ENCODE assay signal across 9 cellular contexts in the genomic region with DNA sequence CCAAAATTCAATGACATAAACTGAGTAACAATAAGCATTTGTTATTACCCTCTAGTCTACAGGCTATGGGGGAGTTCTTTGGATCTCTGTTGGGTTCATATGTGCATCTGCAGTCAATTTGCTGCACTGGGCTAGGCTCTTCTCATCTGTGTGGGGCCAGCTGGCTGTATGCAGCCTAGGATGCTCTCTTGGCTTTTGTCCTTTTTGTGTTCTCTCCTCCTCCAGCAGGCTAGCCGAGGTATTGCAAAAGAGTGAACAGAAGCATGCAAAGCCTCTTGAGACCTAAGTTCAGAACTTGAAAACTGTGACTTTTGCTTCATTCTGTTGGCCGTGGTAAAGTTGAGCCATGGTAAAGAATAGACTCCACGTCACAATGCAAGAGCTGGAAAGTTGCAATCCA.
A peak's percentile ranks its signal among the peaks of the same experiment; 100 is the strongest.
DNase-seq lines count a peak whose midpoint lies in the region; ATAC-seq and TF ChIP-seq lines count a peak whose summit lies in the region.
"Had no signal": no experiment of that assay in that cellular context is flagged by ENCODE, and none has a peak within 500 bp of the region (broad histone marks: within the 10 kb centered on the region; RNA-seq: fewer than 3 reads in every experiment).

No MANE protein-coding gene starts in this region.

- 62% methylated on average over 3 of the region's 3 CpGs for WGBS in liver

- TF ChIP-seq RAD21 in liver (IDR thresholded peaks at IDR 0.05): peak; percentile 59 to 83

- H3K9ac ChIP-seq in liver (ENCODE audit: low read depth in 1 of 2, low read length in 2 of 2): no peak overlapping the region

- no peak overlapping the region for H3K27ac Mint-ChIP-seq in activated naive CD4-positive, alpha-beta T cell treated with anti-CD3 and anti-CD28 coated beads, Interleukin-2, amount 10 ng/mL, durations not matched to agents 7 days and 5 days
- H3K27ac Mint-ChIP-seq in activated naive CD8-positive, alpha-beta T cell treated with anti-CD3 and anti-CD28 coated beads, Interleukin-2, amount 50 U/mL, for 24 hours: no peak overlapping the region
- no peak overlapping the region for H3K27ac Mint-ChIP-seq in natural killer cell

- peak; percentile 37; the same call in 1 of the 2 replicates for TF ChIP-seq CTCF in LNCAP (IDR thresholded peaks at IDR 0.05)
- peak; percentile 43 for TF ChIP-seq CTCF in liver (IDR thresholded peaks at IDR 0.05; ENCODE audit: low read depth, low read length, missing input control)
- no peak for TF ChIP-seq CTCF in natural killer cell (IDR thresholded peaks at IDR 0.05)

- CTCF ChIA-PET in activated naive CD4-positive, alpha-beta T cell treated with anti-CD3 and anti-CD28 coated beads, Interleukin-2, amount 10 ng/mL, durations not matched to agents 7 days and 5 days (lab: Charles Lee): interaction anchor here (0.9 kb wide), 1 partner anchor 322 kb away, joined by 4 read pairs; no protein-coding TSS in a partner anchor

- ATAC-seq in activated naive CD8-positive, alpha-beta T cell treated with anti-CD3 and anti-CD28 coated beads, Interleukin-2, amount 50 U/mL, for 24 hours: no peak
- ATAC-seq in natural killer cell: no peak

- no peaks in the 10 kb centered on the region for H3K36me3 Mint-ChIP-seq in activated naive CD4-positive, alpha-beta T cell treated with anti-CD3 and anti-CD28 coated beads, Interleukin-2, amount 10 ng/mL, durations not matched to agents 7 days and 5 days
- peaks cover 6% of the 10 kb centered on the region for H3K36me3 Mint-ChIP-seq in activated naive CD8-positive, alpha-beta T cell treated with anti-CD3 and anti-CD28 coated beads, Interleukin-2, amount 50 U/mL, for 24 hours (ENCODE audit: low read depth)
- H3K36me3 Mint-ChIP-seq in natural killer cell: no peaks in the 10 kb centered on the region

- H3K9me3 ChIP-seq in liver (ENCODE audit: control insufficient read depth in 4 of 4, low read length in 3 of 4): no peaks in the 10 kb centered on the region

- H3K4me1 ChIP-seq in liver (ENCODE audit: control insufficient read depth in 4 of 4, insufficient read depth in 4 of 4, low read length in 3 of 4): no peaks in the 10 kb centered on the region

- H3K4me3 Mint-ChIP-seq in activated naive CD4-positive, alpha-beta T cell treated with anti-CD3 and anti-CD28 coated beads, Interleukin-2, amount 10 ng/mL, durations not matched to agents 7 days and 5 days: no peak overlapping the region
- no peak overlapping the region for H3K4me3 Mint-ChIP-seq in activated naive CD8-positive, alpha-beta T cell treated with anti-CD3 and anti-CD28 coated beads, Interleukin-2, amount 50 U/mL, for 24 hours
- H3K4me3 Mint-ChIP-seq in natural killer cell: no peak overlapping the region
- H3K4me3 Mint-ChIP-seq: central memory CD8-positive, alpha-beta T cell had no signal

- no peak overlapping the region for H3K27ac ChIP-seq in liver (ENCODE audit: low read depth in 1 of 2, low read length in 2 of 2)
- no peak overlapping the region for H3K27ac ChIP-seq in substantia nigra (ENCODE audit: low read depth, low read length, poor library complexity, severe bottlenecking)

- intact Hi-C loops in natural killer cell (cut with micrococcal nuclease): loop anchor here (10.0 kb wide), 1 partner anchor 383 kb away; no protein-coding TSS in a partner anchor

- H3K4me3 ChIP-seq in liver (ENCODE audit: low read depth in 1 of 3, low read length in 3 of 3): no peak overlapping the region

- H3K27me3 Mint-ChIP-seq in activated naive CD4-positive, alpha-beta T cell treated with anti-CD3 and anti-CD28 coated beads, Interleukin-2, amount 10 ng/mL, durations not matched to agents 7 days and 5 days: no peaks in the 10 kb centered on the region
- no peaks in the 10 kb centered on the region for H3K27me3 Mint-ChIP-seq in activated naive CD8-positive, alpha-beta T cell treated with anti-CD3 and anti-CD28 coated beads, Interleukin-2, amount 50 U/mL, for 24 hours
- no peaks in the 10 kb centered on the region for H3K27me3 Mint-ChIP-seq in natural killer cell (ENCODE audit: low read depth in 2 of 2)
- H3K27me3 Mint-ChIP-seq: central memory CD8-positive, alpha-beta T cell had no signal

- H3K36me3 ChIP-seq in liver (ENCODE audit: control insufficient read depth in 4 of 4, insufficient read depth in 3 of 4, low read depth in 1 of 4, low read length in 3 of 4): peaks cover 0 to 2% (median 0%) of the 10 kb centered on the region in 4 donors

- no peaks in the 10 kb centered on the region for H3K27me3 ChIP-seq in liver (ENCODE audit: control insufficient read depth in 4 of 4, insufficient read depth in 4 of 4, low read length in 3 of 4)

- peak; percentile 43 for DNase-seq in activated naive CD4-positive, alpha-beta T cell treated with anti-CD3 and anti-CD28 coated beads, Interleukin-2, amount 10 ng/mL, durations not matched to agents 7 days and 5 days
- DNase-seq in activated naive CD4-positive, alpha-beta T cell (lab: John Stamatoyannopoulos, UW): no peak
- peak; percentile 5 for DNase-seq in activated naive CD8-positive, alpha-beta T cell treated with anti-CD3 and anti-CD28 coated beads, Interleukin-2, amount 50 U/mL, for 24 hours
- DNase-seq in natural killer cell (no peak), substantia nigra (lab: John Stamatoyannopoulos, UW) (no peak), GOT3 (lab: John Stamatoyannopoulos, UW) (no peak)

- H3K9me3 Mint-ChIP-seq in activated naive CD4-positive, alpha-beta T cell treated with anti-CD3 and anti-CD28 coated beads, Interleukin-2, amount 10 ng/mL, durations not matched to agents 7 days and 5 days: no peaks in the 10 kb centered on the region
- H3K9me3 Mint-ChIP-seq in activated naive CD8-positive, alpha-beta T cell treated with anti-CD3 and anti-CD28 coated beads, Interleukin-2, amount 50 U/mL, for 24 hours: no peaks in the 10 kb centered on the region
- no peaks in the 10 kb centered on the region for H3K9me3 Mint-ChIP-seq in natural killer cell
- H3K9me3 Mint-ChIP-seq: central memory CD8-positive, alpha-beta T cell had no signal

- H3K4me1 Mint-ChIP-seq in activated naive CD4-positive, alpha-beta T cell treated with anti-CD3 and anti-CD28 coated beads, Interleukin-2, amount 10 ng/mL, durations not matched to agents 7 days and 5 days: no peaks in the 10 kb centered on the region
- H3K4me1 Mint-ChIP-seq in activated naive CD8-positive, alpha-beta T cell treated with anti-CD3 and anti-CD28 coated beads, Interleukin-2, amount 50 U/mL, for 24 hours: peaks cover 12% of the 10 kb centered on the region
- no peaks in the 10 kb centered on the region for H3K4me1 Mint-ChIP-seq in natural killer cell
- H3K4me1 Mint-ChIP-seq: central memory CD8-positive, alpha-beta T cell had no signal

TF ChIP-seq in liver, 16 proteins besides CTCF, POLR2A, EP300 and RAD21:
- TF ChIP-seq FOXA1 (IDR thresholded peaks at IDR 0.05): no peak
- TF ChIP-seq FOXA2 (IDR thresholded peaks at IDR 0.05): no peak
- TF ChIP-seq HNF4G (IDR thresholded peaks at IDR 0.05): no peak
- TF ChIP-seq, protein P1, sequence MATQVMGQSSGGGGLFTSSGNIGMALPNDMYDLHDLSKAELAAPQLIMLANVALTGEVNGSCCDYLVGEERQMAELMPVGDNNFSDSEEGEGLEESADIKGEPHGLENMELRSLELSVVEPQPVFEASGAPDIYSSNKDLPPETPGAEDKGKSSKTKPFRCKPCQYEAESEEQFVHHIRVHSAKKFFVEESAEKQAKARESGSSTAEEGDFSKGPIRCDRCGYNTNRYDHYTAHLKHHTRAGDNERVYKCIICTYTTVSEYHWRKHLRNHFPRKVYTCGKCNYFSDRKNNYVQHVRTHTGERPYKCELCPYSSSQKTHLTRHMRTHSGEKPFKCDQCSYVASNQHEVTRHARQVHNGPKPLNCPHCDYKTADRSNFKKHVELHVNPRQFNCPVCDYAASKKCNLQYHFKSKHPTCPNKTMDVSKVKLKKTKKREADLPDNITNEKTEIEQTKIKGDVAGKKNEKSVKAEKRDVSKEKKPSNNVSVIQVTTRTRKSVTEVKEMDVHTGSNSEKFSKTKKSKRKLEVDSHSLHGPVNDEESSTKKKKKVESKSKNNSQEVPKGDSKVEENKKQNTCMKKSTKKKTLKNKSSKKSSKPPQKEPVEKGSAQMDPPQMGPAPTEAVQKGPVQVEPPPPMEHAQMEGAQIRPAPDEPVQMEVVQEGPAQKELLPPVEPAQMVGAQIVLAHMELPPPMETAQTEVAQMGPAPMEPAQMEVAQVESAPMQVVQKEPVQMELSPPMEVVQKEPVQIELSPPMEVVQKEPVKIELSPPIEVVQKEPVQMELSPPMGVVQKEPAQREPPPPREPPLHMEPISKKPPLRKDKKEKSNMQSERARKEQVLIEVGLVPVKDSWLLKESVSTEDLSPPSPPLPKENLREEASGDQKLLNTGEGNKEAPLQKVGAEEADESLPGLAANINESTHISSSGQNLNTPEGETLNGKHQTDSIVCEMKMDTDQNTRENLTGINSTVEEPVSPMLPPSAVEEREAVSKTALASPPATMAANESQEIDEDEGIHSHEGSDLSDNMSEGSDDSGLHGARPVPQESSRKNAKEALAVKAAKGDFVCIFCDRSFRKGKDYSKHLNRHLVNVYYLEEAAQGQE (IDR thresholded peaks at IDR 0.05): no peak
- no peak for TF ChIP-seq EGR1 (IDR thresholded peaks at IDR 0.05; ENCODE audit: low read depth in 2 of 2)
- no peak for TF ChIP-seq TAF1 (conservative IDR thresholded peaks at IDR 0.05)
- no peak for TF ChIP-seq NR2F2 (IDR thresholded peaks at IDR 0.05)
- TF ChIP-seq YY1 (IDR thresholded peaks at IDR 0.05): no peak

Comparison
In these comparisons a context has a peak if more than half of its experiments do, and no peak if none do; other contexts are left out.
1. DNase-seq: peak in activated naive CD4-positive, alpha-beta T cell treated with anti-CD3 and anti-CD28 coated beads, Interleukin-2, amount 10 ng/mL, durations not matched to agents 7 days and 5 days (single experiment) and activated naive CD8-positive, alpha-beta T cell treated with anti-CD3 and anti-CD28 coated beads, Interleukin-2, amount 50 U/mL, for 24 hours (single experiment); none in activated naive CD4-positive, alpha-beta T cell (0 of 4), natural killer cell (single experiment), substantia nigra (0 of 49) and GOT3 (single experiment).